In the genomic region with DNA sequence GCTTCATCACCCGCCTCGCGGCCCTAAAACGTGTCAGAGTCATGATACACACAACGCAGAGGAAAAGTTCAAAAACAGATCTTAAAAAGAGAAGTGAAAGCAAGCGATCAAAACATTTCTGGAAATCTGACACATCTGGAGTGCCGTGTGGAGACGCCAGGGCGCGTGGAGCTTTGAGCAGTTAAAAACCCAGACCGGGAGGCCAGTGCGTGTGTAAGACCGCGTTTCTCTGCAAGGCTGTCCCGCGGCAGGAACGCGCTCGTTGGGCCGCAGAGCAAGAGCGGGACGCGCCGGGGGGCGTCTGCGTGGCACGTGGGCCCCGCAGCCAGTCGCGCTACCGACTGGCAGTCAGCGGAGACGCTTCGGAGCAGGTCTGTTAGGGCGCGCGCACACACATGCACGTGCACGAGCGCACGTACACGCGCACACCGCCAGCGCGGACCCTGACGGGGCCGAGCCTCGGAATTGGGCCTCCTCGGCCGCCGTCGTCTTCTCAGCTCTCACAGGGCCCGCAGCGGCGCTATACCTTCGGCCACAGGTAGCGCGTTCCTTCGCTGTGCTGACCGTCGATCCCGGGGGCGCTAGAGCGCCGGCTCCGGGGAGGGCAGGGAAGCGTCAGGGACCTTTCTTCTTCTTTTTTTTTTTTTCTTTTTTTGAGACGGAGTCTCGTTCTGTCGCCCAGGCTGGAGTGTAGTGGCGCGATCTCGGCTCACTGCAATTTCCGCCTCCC, we compare ENCODE assay signal across 8 cellular contexts. TPM values are rescaled to one million over a fixed set of nuclear protein-coding genes. Genes with fewer than 3 reads are reported as not detected.
DNase-seq lines count a peak whose midpoint lies in the region; ATAC-seq and TF ChIP-seq lines count a peak whose summit lies in the region.

No MANE protein-coding gene starts in this region.

- no peaks in the 10 kb centered on the region; the same call in 1 of the 2 replicates for H3K9me3 ChIP-seq in AG04450 (ENCODE audit: control insufficient read depth, insufficient read depth, low read length)

- peak; percentile 66 for ATAC-seq in GM18870 (IDR thresholded peaks at IDR 0.05; ENCODE audit: unreplicated experiment)
- peak; percentile 78 for ATAC-seq in HG03135 (IDR thresholded peaks at IDR 0.05; ENCODE audit: unreplicated experiment)

- DNase-seq in AG04450 (ENCODE audit: low read depth, low spot score) (peak; percentile 77), NCI-H345 (lab: John Stamatoyannopoulos, UW) (peak; percentile 87), kidney tubule cell (ENCODE audit: low spot score) (peak; percentile 94)
- peak; percentile 88 to 90 for DNase-seq in activated CD4-positive, alpha-beta T cell treated with anti-CD3 and anti-CD28 coated beads for 4 hours
- peak; percentile 73 to 75 for DNase-seq in stimulated activated CD4-positive, alpha-beta T cell treated with anti-CD3 and anti-CD28 coated beads, Interleukin-1b, Interleukin-23, amount 100 ng/mL, for 1 hour (ENCODE audit: low read depth in 2 of 2)

- POLR2A ChIA-PET in AG04450 (lab: Yijun Ruan, JAX) = interaction anchor here (0.6 to 1.6 kb wide), 6 partner anchors 36 to 512 kb away, joined by 3 to 8 read pairs (median 4); partner anchors contain the start of gene RNF6

- CTCF ChIA-PET in AG04450 (lab: Charles Lee) = interaction anchor here (0.6 to 6.9 kb wide), 28 partner anchors 10 to 744 kb away, joined by 3 to 237 read pairs (median 8); partner anchors contain the start of gene RNF6

- H3K27ac ChIP-seq in AG04450 (ENCODE audit: low read depth, low read length) = peak overlapping the region; percentile 57
- H3K27ac ChIP-seq in cingulate gyrus (ENCODE audit: low read depth, low read length) = peak overlapping the region; percentile 72

- no peaks in the 10 kb centered on the region for H3K27me3 ChIP-seq in AG04450 (ENCODE audit: control insufficient read depth, insufficient read depth, low read length)

- peak; percentile 38 for TF ChIP-seq CTCF in AG04450 (IDR thresholded peaks at IDR 0.05; ENCODE audit: low read depth, low read length)

- H3K4me3 ChIP-seq in AG04450 (ENCODE audit: low read depth, low read length) = peak overlapping the region; percentile 73

RNA-seq across cellular contexts. Expression of gene RNF6, which starts 35.8 kb away (rescaled TPM):
- polyA plus RNA-seq in AG04450 (2011; rRNA removed) = 30.5 and 42.5 TPM in 2 replicates
- polyA minus RNA-seq in AG04450 (2011; rRNA and poly(A)+ RNA removed) = 30.8 and 42.2 TPM in 2 replicates

Comparison
In these comparisons a context has a peak if more than half of its experiments do, and no peak if none do; other contexts are left out.
1. Peak in every context shown above with its lines: DNase-seq, ATAC-seq, H3K4me3 ChIP-seq and H3K27ac ChIP-seq.